ENCODE assay signal across 18 cellular contexts in the genomic region with DNA sequence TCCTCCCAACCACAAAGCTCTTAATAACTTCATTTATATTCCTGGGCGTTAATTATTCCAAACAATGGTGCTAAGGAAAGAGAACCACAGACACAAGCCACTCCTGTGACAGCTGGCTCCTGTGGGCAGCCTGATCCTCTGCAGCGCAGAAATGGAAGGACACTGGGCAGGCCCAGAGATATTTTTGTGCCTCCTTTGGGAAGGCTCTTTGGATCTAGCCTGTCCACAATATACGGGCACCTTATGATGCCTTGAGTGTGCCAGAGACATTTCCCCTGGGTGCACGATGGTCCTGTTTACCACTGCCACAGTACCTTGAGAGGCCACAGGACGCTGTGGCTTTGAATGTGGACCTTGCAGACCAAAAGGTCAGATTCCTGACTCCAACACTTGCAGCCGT. TPM values are rescaled to one million over a fixed set of nuclear protein-coding genes. Genes with fewer than 3 reads are reported as not detected.
DNase-seq lines count a peak whose midpoint lies in the region; ATAC-seq and TF ChIP-seq lines count a peak whose summit lies in the region.
"Had no signal": no experiment of that assay in that cellular context is flagged by ENCODE, and none has a peak within 500 bp of the region (broad histone marks: within the 10 kb centered on the region; RNA-seq: fewer than 3 reads in every experiment).

No MANE protein-coding gene starts in this region.

- no TSS peak for BruUV-seq in OCI-LY7 (replicated peaks; lab: Mats Ljungman, UMichigan)

- ATAC-seq in activated CD4-positive, alpha-beta T cell treated with anti-CD3 and anti-CD28 coated beads for 36 hours, result no peak
- ATAC-seq in Right ventricle myocardium superior (ENCODE audit: poor library complexity), result peak; percentile 19
- ATAC-seq in stimulated activated effector memory CD8-positive, alpha-beta T cell treated with anti-CD3 and anti-CD28 coated beads, Interleukin-12 subunit alpha, Interleukin-12 subunit beta, amount 100 ng/mL, for 72 hours, result no peak
- ATAC-seq: left lobe of liver had no signal

- CTCF ChIA-PET in activated CD4-positive, alpha-beta T cell treated with anti-CD3 and anti-CD28 coated beads for 36 hours (lab: Charles Lee), result interaction anchor here (1.1 to 13.9 kb wide), 5 partner anchors 9 to 36 kb away, joined by 3 to 180 read pairs (median 4); no protein-coding TSS in a partner anchor
- CTCF ChIA-PET in OCI-LY7 (lab: Charles Lee; ENCODE audit: unreplicated experiment), result interaction anchor here (0.8 kb wide), 1 partner anchor 18 kb away, joined by 3 read pairs; no protein-coding TSS in a partner anchor

- H3K27me3 Mint-ChIP-seq in activated CD4-positive, alpha-beta T cell treated with anti-CD3 and anti-CD28 coated beads for 36 hours, result no peaks in the 10 kb centered on the region

- H3K4me1 ChIP-seq in OCI-LY7 (ENCODE audit: insufficient read depth, low read length, poor library complexity, severe bottlenecking), result peaks cover 99% of the 10 kb centered on the region

- peaks cover 32% of the 10 kb centered on the region for H3K36me3 Mint-ChIP-seq in activated CD4-positive, alpha-beta T cell treated with anti-CD3 and anti-CD28 coated beads for 36 hours (ENCODE audit: low read depth)
- H3K36me3 Mint-ChIP-seq in stimulated activated effector memory CD8-positive, alpha-beta T cell treated with anti-CD3 and anti-CD28 coated beads, Interleukin-12 subunit alpha, Interleukin-12 subunit beta, amount 100 ng/mL, for 72 hours, result peaks cover 36% of the 10 kb centered on the region

- H3K4me3 ChIP-seq in OCI-LY7 (ENCODE audit: low read depth, low read length, poor library complexity, severe bottlenecking), result no peak overlapping the region
- H3K4me3 ChIP-seq: MG63, SJSA1 had no signal

- TF ChIP-seq CTCF in OCI-LY7 (conservative IDR thresholded peaks at IDR 0.05; ENCODE audit: low read length), result no peak

- H3K9me3 ChIP-seq in OCI-LY7 (ENCODE audit: low read length), result no peaks in the 10 kb centered on the region
- H3K9me3 ChIP-seq: MG63, SJSA1 had no signal

- no peaks in the 10 kb centered on the region for H3K9me2 ChIP-seq in OCI-LY7 (ENCODE audit: insufficient read depth, low read length)

- H3K4me2 ChIP-seq in OCI-LY7 (ENCODE audit: low read length), result peak overlapping the region; percentile 84

- H3K79me2 ChIP-seq in OCI-LY7 (ENCODE audit: insufficient read depth, low read depth, low read length), result no peaks in the 10 kb centered on the region

- H2AFZ ChIP-seq in OCI-LY7 (ENCODE audit: low read length), result no peak overlapping the region

- no peak for DNase-seq in activated CD4-positive, alpha-beta T cell treated with anti-CD3 and anti-CD28 coated beads for 36 hours
- DNase-seq in activated CD4-positive, alpha-beta T cell treated with anti-CD3 and anti-CD28 coated beads, Interleukin-2, amount 50 U/mL, for 48 hours, result no peak
- no peak for DNase-seq in OCI-LY7 (ENCODE audit: low spot score)
- no peak for DNase-seq in Right ventricle myocardium superior
- no peak for DNase-seq in stimulated activated effector memory CD8-positive, alpha-beta T cell treated with anti-CD3 and anti-CD28 coated beads, Interleukin-12 subunit alpha, Interleukin-12 subunit beta, amount 100 ng/mL, for 72 hours (ENCODE audit: low spot score in 2 of 2)
- no peak for DNase-seq in NAMALWA (ENCODE audit: low spot score)
- DNase-seq in AG08396 (ENCODE audit: low spot score), result no peak
- no peak for DNase-seq in Ammon's horn (ENCODE audit: low spot score)
- DNase-seq: ACHN; amniotic stem cell; Calu3; erythroblast; MG63; NCI-H2081 treated with DMSO at 0.1 percent for 48 hours; stimulated activated CD4-positive, alpha-beta T cell treated with anti-CD3 and anti-CD28 coated beads, Interleukin-4, amount 100 ng/mL, for 1 hour had no signal

- POLR2A ChIA-PET in activated CD4-positive, alpha-beta T cell treated with anti-CD3 and anti-CD28 coated beads for 36 hours (lab: Charles Lee), result interaction anchor here (1.0 kb wide), 2 partner anchors 11 to 372 kb away, joined by 3 to 5 read pairs; no protein-coding TSS in a partner anchor
- POLR2A ChIA-PET in OCI-LY7 (lab: Charles Lee), result interaction anchor here (0.6 to 9.4 kb wide), 3 partner anchors 13 to 34 kb away, joined by 4 to 70 read pairs (median 10); no protein-coding TSS in a partner anchor

- intact Hi-C loops in activated CD4-positive, alpha-beta T cell treated with anti-CD3 and anti-CD28 coated beads for 36 hours (cut with DNase I, micrococcal nuclease), result loop anchor here (10.0 kb wide), 3 partner anchors 421 to 1291 kb away; partner anchors contain the start of genes LYSET (in 1 of the 2) and MOAP1 (in 1 of the 2)
- intact Hi-C loops in OCI-LY7 (cut with micrococcal nuclease; ENCODE audit: unreplicated experiment), result no loop called here
- intact Hi-C loops in Right ventricle myocardium superior (cut with DNase I), result no loop called here

- no peaks in the 10 kb centered on the region; the same call in 1 of the 2 replicates for H3K36me3 ChIP-seq in OCI-LY7 (ENCODE audit: insufficient read depth, low read length)
- H3K36me3 ChIP-seq: MG63, SJSA1 had no signal

- H3K9me3 Mint-ChIP-seq in activated CD4-positive, alpha-beta T cell treated with anti-CD3 and anti-CD28 coated beads for 36 hours (ENCODE audit: low read depth), result peaks cover 9% of the 10 kb centered on the region
- no peaks in the 10 kb centered on the region for H3K9me3 Mint-ChIP-seq in stimulated activated effector memory CD8-positive, alpha-beta T cell treated with anti-CD3 and anti-CD28 coated beads, Interleukin-12 subunit alpha, Interleukin-12 subunit beta, amount 100 ng/mL, for 72 hours
- H3K9me3 Mint-ChIP-seq: nephron had no signal

- no peak overlapping the region for H3K4me3 Mint-ChIP-seq in activated CD4-positive, alpha-beta T cell treated with anti-CD3 and anti-CD28 coated beads for 36 hours
- peak overlapping the region; percentile 70 for H3K4me3 Mint-ChIP-seq in stimulated activated effector memory CD8-positive, alpha-beta T cell treated with anti-CD3 and anti-CD28 coated beads, Interleukin-12 subunit alpha, Interleukin-12 subunit beta, amount 100 ng/mL, for 72 hours

- H3K4me1 Mint-ChIP-seq in activated CD4-positive, alpha-beta T cell treated with anti-CD3 and anti-CD28 coated beads for 36 hours, result peaks cover 86% of the 10 kb centered on the region
- H3K4me1 Mint-ChIP-seq in stimulated activated effector memory CD8-positive, alpha-beta T cell treated with anti-CD3 and anti-CD28 coated beads, Interleukin-12 subunit alpha, Interleukin-12 subunit beta, amount 100 ng/mL, for 72 hours, result peaks cover 97% of the 10 kb centered on the region

- H3K27ac ChIP-seq in OCI-LY7 (ENCODE audit: low read depth, low read length, poor library complexity, severe bottlenecking), result no peak overlapping the region
- H3K27ac ChIP-seq: SJSA1 had no signal

- peak overlapping the region; percentile 70 for H3K27ac Mint-ChIP-seq in activated CD4-positive, alpha-beta T cell treated with anti-CD3 and anti-CD28 coated beads for 36 hours
- peak overlapping the region; percentile 58 for H3K27ac Mint-ChIP-seq in stimulated activated effector memory CD8-positive, alpha-beta T cell treated with anti-CD3 and anti-CD28 coated beads, Interleukin-12 subunit alpha, Interleukin-12 subunit beta, amount 100 ng/mL, for 72 hours

- no peaks in the 10 kb centered on the region for H4K20me1 ChIP-seq in OCI-LY7 (ENCODE audit: insufficient read depth, low read length)

RNA-seq across cellular contexts. Expression of gene ASB2, which starts 2.1 kb away (rescaled TPM):
- total RNA-seq in activated CD4-positive, alpha-beta T cell treated with anti-CD3 and anti-CD28 coated beads for 36 hours, result 10 to 100 TPM; 24.8 to 25.5 TPM
- total RNA-seq in OCI-LY7 (2014; rRNA removed; shearing (Covaris generic)), result 15.0 and 21.7 TPM in 2 replicates
- 16.1 and 23.6 TPM in 2 replicates for total RNA-seq in OCI-LY7 (2022)
- 297 TPM for total RNA-seq in Right ventricle myocardium superior

RNA-seq across cellular contexts. Expression of gene CCDC197, which starts 22.8 kb away (rescaled TPM):
- under 1 TPM; 0.34 to 0.53 TPM for total RNA-seq in activated CD4-positive, alpha-beta T cell treated with anti-CD3 and anti-CD28 coated beads for 36 hours
- not detected in 2 replicates for total RNA-seq in OCI-LY7 (2014; rRNA removed; shearing (Covaris generic))
- total RNA-seq in OCI-LY7 (2022), result not detected in 2 replicates
- 1.3 TPM for total RNA-seq in Right ventricle myocardium superior
- total RNA-seq: Calu3, left lobe of liver, SJSA1 had no signal

RNA-seq across cellular contexts. Expression of gene FAM181A, which starts 47.2 kb away (rescaled TPM):
- total RNA-seq in activated CD4-positive, alpha-beta T cell treated with anti-CD3 and anti-CD28 coated beads for 36 hours, result not detected
- not detected in 2 replicates for total RNA-seq in OCI-LY7 (2014; rRNA removed; shearing (Covaris generic))
- total RNA-seq in OCI-LY7 (2022) (not detected in 2 replicates), Right ventricle myocardium superior (not detected)
- total RNA-seq: Calu3, left lobe of liver, SJSA1 had no signal

RNA-seq across cellular contexts. Expression of gene OTUB2, which starts 51.8 kb away (rescaled TPM):
- total RNA-seq in activated CD4-positive, alpha-beta T cell treated with anti-CD3 and anti-CD28 coated beads for 36 hours, result under 1 TPM; 0.75 to 0.93 TPM
- 0.28 and 0.44 TPM in 2 replicates for total RNA-seq in OCI-LY7 (2014; rRNA removed; shearing (Covaris generic))
- 0.48 and 0.84 TPM in 2 replicates for total RNA-seq in OCI-LY7 (2022)
- total RNA-seq in Right ventricle myocardium superior, result 0.56 TPM

Comparison
In these comparisons a context has a peak if more than half of its experiments do, and no peak if none do; other contexts are left out.
1. RNA of gene ASB2, which starts 2.1 kb away (total RNA-seq): 297 TPM in Right ventricle myocardium superior (single experiment); 24.8 to 25.5 TPM in activated CD4-positive, alpha-beta T cell treated with anti-CD3 and anti-CD28 coated beads for 36 hours and 15.0 to 23.6 TPM in OCI-LY7; every median in the first group is over 10 times any median in the second.
2. intact Hi-C loops: an anchor here in activated CD4-positive, alpha-beta T cell treated with anti-CD3 and anti-CD28 coated beads for 36 hours (10.0 kb wide); none called in OCI-LY7 and Right ventricle myocardium superior.